Comparison of ENCODE assay signal across 20 cellular contexts in the genomic region with DNA sequence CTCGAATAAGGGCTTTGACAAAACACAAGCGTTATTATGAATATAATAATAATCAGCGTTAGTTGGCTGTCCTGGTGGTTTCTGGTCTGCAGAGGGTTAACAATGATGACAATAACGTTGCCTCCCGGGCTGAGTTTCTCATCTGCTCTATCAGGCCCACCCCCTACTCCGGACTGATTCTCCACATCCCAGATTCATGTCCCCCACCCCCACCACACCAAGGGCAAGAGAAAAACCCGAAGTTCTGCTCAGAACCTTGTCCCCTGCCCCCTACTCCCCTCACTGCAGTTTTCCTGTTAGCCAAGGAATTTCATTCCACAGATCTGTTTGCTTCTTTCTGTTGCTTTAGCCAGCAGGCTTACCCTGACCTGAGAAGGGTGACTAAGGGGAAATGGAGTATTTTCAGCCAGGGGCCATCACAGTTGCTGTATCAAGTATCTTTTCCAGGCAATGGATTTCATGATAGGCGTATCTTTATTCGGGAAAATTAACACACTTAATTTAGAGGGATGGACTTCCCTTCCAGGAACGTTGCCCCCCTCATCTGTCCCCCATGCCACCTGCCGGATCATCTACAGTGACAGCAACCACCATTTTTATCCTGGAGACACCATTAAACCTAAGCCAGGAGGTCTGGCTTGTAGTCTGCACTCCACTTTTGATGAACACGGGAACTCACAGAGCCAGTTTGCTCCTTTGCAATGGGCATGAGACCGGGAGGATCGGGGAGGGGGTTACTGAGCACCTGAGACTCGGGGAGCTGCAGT. TPM values are rescaled to one million over a fixed set of nuclear protein-coding genes. Genes with fewer than 3 reads are reported as not detected.
DNase-seq lines count a peak whose midpoint lies in the region; ATAC-seq, FAIRE-seq and TF ChIP-seq lines count a peak whose summit lies in the region.
"Had no signal": no experiment of that assay in that cellular context is flagged by ENCODE, and none has a peak within 500 bp of the region (broad histone marks: within the 10 kb centered on the region; RNA-seq: fewer than 3 reads in every experiment).

No MANE protein-coding gene starts in this region.

- H2BK12ac ChIP-seq in H9 (ENCODE audit: insufficient read length, low read depth, low read length): no peak overlapping the region

- H4K91ac ChIP-seq in H9 (ENCODE audit: insufficient read length, low read depth, low read length): no peak overlapping the region

- no peak for ATAC-seq in HG03460 (IDR thresholded peaks at IDR 0.05; ENCODE audit: unreplicated experiment)
- ATAC-seq: HCT116 had no signal

- no peaks in the 10 kb centered on the region for H3K9me3 ChIP-seq in H9 (ENCODE audit: control insufficient read depth, low read depth, low read length)
- no peaks in the 10 kb centered on the region for H3K9me3 ChIP-seq in iPS-20b (ENCODE audit: insufficient read depth, low read depth, low read length)
- H3K9me3 ChIP-seq in skeletal muscle tissue (ENCODE audit: control insufficient read depth in 3 of 3, low read length in 3 of 3): peaks cover 0 to 3% (median 0%) of the 10 kb centered on the region in 3 donors
- H3K9me3 ChIP-seq: MG63 had no signal

- no peak overlapping the region for H2AK5ac ChIP-seq in H9 (ENCODE audit: insufficient read length, low read length)

- no peaks in the 10 kb centered on the region for H3K27me3 ChIP-seq in H9 (ENCODE audit: insufficient read depth, low read length)
- H3K27me3 ChIP-seq in iPS-20b (ENCODE audit: insufficient read depth, low read length): no peaks in the 10 kb centered on the region; the same call in 1 of the 2 replicates
- no peaks in the 10 kb centered on the region for H3K27me3 ChIP-seq in skeletal muscle tissue (ENCODE audit: control insufficient read depth in 3 of 3, insufficient read depth in 3 of 3, low read length in 3 of 3)
- H3K27me3 ChIP-seq: MG63 had no signal

- H4K20me1 ChIP-seq in H9 (ENCODE audit: control insufficient read depth, insufficient read depth, insufficient read length): no peaks in the 10 kb centered on the region

- H3K27ac Mint-ChIP-seq in H9 (peak overlapping the region in 2 of 3 experiments; percentile 22; a peak in 2 of 7 replicates), mesothelial cell of epicardium (peak overlapping the region; percentile 54)

- H3K14ac ChIP-seq in H9 (ENCODE audit: insufficient read depth, low read length): 0 out of 2 replicates have a peak overlapping the region, but pooled peaks have one; percentile 11

- no peak overlapping the region for H3K9ac ChIP-seq in H9 (ENCODE audit: extremely low read depth, insufficient read length, low read length)
- 0 out of 2 replicates have a peak overlapping the region, but pooled peaks have one; percentile 3 for H3K9ac ChIP-seq in iPS-20b (ENCODE audit: low read depth, low read length)
- H3K9ac ChIP-seq in skeletal muscle tissue (ENCODE audit: low read depth in 1 of 3, low read length in 3 of 3): peak overlapping the region in 2 of 3 donors; percentile 57 to 66

- H2BK15ac ChIP-seq in H9 (ENCODE audit: low read depth, low read length): no peak overlapping the region

- no peak overlapping the region for H2AFZ ChIP-seq in H9 (ENCODE audit: low read length)

- TF ChIP-seq CTCF in H9 (conservative IDR thresholded peaks at IDR 0.05) (no peak), mesothelial cell of epicardium (IDR thresholded peaks at IDR 0.05; ENCODE audit: unreplicated experiment) (no peak)

- H4K8ac ChIP-seq in H9 (replicated peaks; ENCODE audit: insufficient read length, low read depth, low read length): no peak overlapping the region

- H3K23ac ChIP-seq in H9 (ENCODE audit: insufficient read length, low read depth, low read length): no peak overlapping the region

- H3K79me2 ChIP-seq in H9 (ENCODE audit: insufficient read depth, low read length): no peaks in the 10 kb centered on the region

- FAIRE-seq in GM12892 (lab: Jason Lieb, UNC): no peak

- no peak overlapping the region for H2BK5ac ChIP-seq in H9 (ENCODE audit: insufficient read length, low read length)

- no peak for TF ChIP-seq POLR2A in GM12892 (IDR thresholded peaks at IDR 0.05; ENCODE audit: low read depth, low read length)

- no peak for DNase-seq in H9
- no peak for DNase-seq in mesothelial cell of epicardium (ENCODE audit: low spot score in 2 of 2, unreplicated experiment in 2 of 2)
- no peak for DNase-seq in GM12892 (ENCODE audit: insufficient read length)
- DNase-seq in NCI-H1105 treated with DMSO at 0.1 percent for 48 hours (lab: John Stamatoyannopoulos, UW): no peak
- DNase-seq: ACHN, DMS79, Kasumi-1, MG63, NCI-H1092, NCI-H146, NCI-H2081, NCI-H2171 treated with DMSO at 0.1 percent for 48 hours, SHP77 treated with DMSO at 0.1 percent for 48 hours had no signal

- no peaks in the 10 kb centered on the region for H3K4me1 ChIP-seq in H9 (ENCODE audit: insufficient read depth, low read length)
- H3K4me1 ChIP-seq in iPS-20b (ENCODE audit: insufficient read depth, low read length): peaks cover 8% of the 10 kb centered on the region; the same call in 1 of the 2 replicates
- peaks cover 10 to 18% (median 15%) of the 10 kb centered on the region in 3 donors for H3K4me1 ChIP-seq in skeletal muscle tissue (ENCODE audit: control insufficient read depth in 3 of 3, insufficient read depth in 3 of 3, low read length in 3 of 3)

- H3K27ac ChIP-seq in H9 (ENCODE audit: insufficient read length, low read depth, low read length): no peak overlapping the region
- H3K27ac ChIP-seq in iPS-20b (ENCODE audit: low read length): no peak overlapping the region
- peak overlapping the region; percentile 83 for H3K27ac ChIP-seq in skeletal muscle tissue (ENCODE audit: low read depth, low read length)
- H3K27ac ChIP-seq: C4-2B had no signal

- H3K23me2 ChIP-seq in H9 (ENCODE audit: insufficient read length, low read depth, low read length, poor library complexity, severe bottlenecking): no peaks in the 10 kb centered on the region

- H3K4me3 Mint-ChIP-seq in H9: no peak overlapping the region
- no peak overlapping the region for H3K4me3 Mint-ChIP-seq in mesothelial cell of epicardium

- H3K4me1 Mint-ChIP-seq in H9: peaks cover 11 to 14% of the 10 kb centered on the region in 2 experiments
- H3K4me1 Mint-ChIP-seq in mesothelial cell of epicardium: peaks cover 20% of the 10 kb centered on the region

- no peak overlapping the region for H3T11ph ChIP-seq in H9 (ENCODE audit: low read length)

- H3K79me1 ChIP-seq in H9 (ENCODE audit: insufficient read depth, low read depth, low read length, poor library complexity, severe bottlenecking): no peaks in the 10 kb centered on the region

- H2BK120ac ChIP-seq in H9 (ENCODE audit: low read depth, low read length, poor library complexity, severe bottlenecking): no peak overlapping the region

- H3K18ac ChIP-seq in H9 (ENCODE audit: insufficient read length, low read depth, low read length): no peak overlapping the region

- H3K9me3 Mint-ChIP-seq in H9 (no peaks in the 10 kb centered on the region), mesothelial cell of epicardium (no peaks in the 10 kb centered on the region)

- H3K56ac ChIP-seq in H9 (ENCODE audit: insufficient read length, low read depth, low read length): no peak overlapping the region

- no peaks in the 10 kb centered on the region for H3K36me3 Mint-ChIP-seq in H9 (ENCODE audit: insufficient read depth in 1 of 3, low read depth in 3 of 3)
- H3K36me3 Mint-ChIP-seq in mesothelial cell of epicardium: no peaks in the 10 kb centered on the region

- no CpG with 5 or more reads among the region's 15 CpGs for WGBS in H9 (ENCODE audit: extremely low coverage, insufficient read length, low lambda C conversion rate)

- H3K4ac ChIP-seq in H9 (ENCODE audit: low read depth, low read length): no peak overlapping the region

- no peak overlapping the region for H2BK20ac ChIP-seq in H9 (ENCODE audit: low read depth, low read length, poor library complexity, severe bottlenecking)

- H4K5ac ChIP-seq in H9 (ENCODE audit: insufficient read length, low read depth, low read length): no peak overlapping the region

- H3K27me3 Mint-ChIP-seq in H9 (ENCODE audit: low read depth) (peaks cover 2% of the 10 kb centered on the region; the same call in 1 of the 2 replicates), mesothelial cell of epicardium (ENCODE audit: low read depth) (no peaks in the 10 kb centered on the region)

- no peak overlapping the region for H3K4me2 ChIP-seq in H9 (ENCODE audit: insufficient read depth, insufficient read length, low read length)

- H3K4me3 ChIP-seq in iPS-20b (ENCODE audit: low read length) (no peak overlapping the region), skeletal muscle tissue (ENCODE audit: low read length in 3 of 3) (peak overlapping the region in 2 of 3 donors; percentile 18 to 49)
- H3K4me3 ChIP-seq: MG63 had no signal

- H3K36me3 ChIP-seq in iPS-20b (ENCODE audit: insufficient read depth, low read depth, low read length) (no peaks in the 10 kb centered on the region), skeletal muscle tissue (ENCODE audit: control insufficient read depth in 3 of 3, insufficient read depth in 3 of 3, low read length in 3 of 3) (no peaks in the 10 kb centered on the region)
- H3K36me3 ChIP-seq: MG63 had no signal

RNA-seq across cellular contexts. Expression of gene ALOX15, which starts 23.7 kb away (rescaled TPM):
- total RNA-seq in H9 (2021): 0.31 and 0.39 TPM in 2 replicates
- total RNA-seq in mesothelial cell of epicardium: 0.18 to 0.45 TPM (median 0.36 TPM) in 3 replicates
- 0.52 TPM for total RNA-seq in skeletal muscle tissue
- polyA plus RNA-seq in GM12892 (2012; ENCODE audit: missing spikeins): not detected
- total RNA-seq: RPMI7951 had no signal

RNA-seq across cellular contexts. Expression of gene SMTNL2, which starts 33.4 kb away (rescaled TPM):
- total RNA-seq in H9 (2021): 0.77 and 1.6 TPM in 2 replicates
- 64.8 to 68.2 TPM (median 65.7 TPM) in 3 replicates for total RNA-seq in mesothelial cell of epicardium
- 74.1 TPM for total RNA-seq in skeletal muscle tissue
- polyA plus RNA-seq in GM12892 (2012; ENCODE audit: missing spikeins): not detected
- total RNA-seq: RPMI7951 had no signal

RNA-seq across cellular contexts. Expression of gene GGT6, which starts 57.4 kb away (rescaled TPM):
- total RNA-seq in H9 (2021) (0.13 and 0.17 TPM in 2 replicates), mesothelial cell of epicardium (0.09 to 0.27 TPM (median 0.22 TPM) in 3 replicates), skeletal muscle tissue (not detected)
- not detected for polyA plus RNA-seq in GM12892 (2012; ENCODE audit: missing spikeins)
- total RNA-seq: NCI-H460, RPMI7951 had no signal

Comparison
In these comparisons a context has a peak if more than half of its experiments do, and no peak if none do; other contexts are left out.
1. RNA of gene SMTNL2, which starts 33.4 kb away (total RNA-seq): 74.1 TPM in skeletal muscle tissue (single experiment) and 64.8 to 68.2 TPM in mesothelial cell of epicardium; 0.77 to 1.6 TPM in H9; every median in the first group is over 10 times any median in the second.